ENCODE assay signal across 1 cellular context in the genomic region with DNA sequence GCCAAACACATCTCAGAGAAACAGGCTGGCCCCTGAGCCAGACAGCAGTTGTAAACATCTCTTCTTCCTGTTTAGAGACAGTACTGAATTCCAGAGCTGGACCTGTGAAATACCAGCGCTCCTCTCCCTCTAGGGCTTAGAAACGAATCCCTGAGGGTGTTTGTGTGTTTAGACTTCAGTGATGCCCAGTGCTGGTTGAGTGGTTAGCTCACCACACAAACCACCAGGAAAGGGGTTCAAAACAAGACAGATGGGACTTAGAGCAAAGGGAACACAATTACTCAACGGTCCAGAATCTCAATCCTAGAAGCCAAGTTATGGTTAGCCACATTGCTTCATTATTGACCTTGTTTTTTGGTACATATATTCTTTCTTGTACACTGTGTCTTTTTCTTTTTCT.
TF ChIP-seq lines count a peak whose summit lies in the region.

No MANE protein-coding gene starts in this region.

TF ChIP-seq in HepG2, 621 proteins besides CTCF, POLR2A, EP300 and RAD21 (continued from another document):
- TF ChIP-seq, protein P1, sequence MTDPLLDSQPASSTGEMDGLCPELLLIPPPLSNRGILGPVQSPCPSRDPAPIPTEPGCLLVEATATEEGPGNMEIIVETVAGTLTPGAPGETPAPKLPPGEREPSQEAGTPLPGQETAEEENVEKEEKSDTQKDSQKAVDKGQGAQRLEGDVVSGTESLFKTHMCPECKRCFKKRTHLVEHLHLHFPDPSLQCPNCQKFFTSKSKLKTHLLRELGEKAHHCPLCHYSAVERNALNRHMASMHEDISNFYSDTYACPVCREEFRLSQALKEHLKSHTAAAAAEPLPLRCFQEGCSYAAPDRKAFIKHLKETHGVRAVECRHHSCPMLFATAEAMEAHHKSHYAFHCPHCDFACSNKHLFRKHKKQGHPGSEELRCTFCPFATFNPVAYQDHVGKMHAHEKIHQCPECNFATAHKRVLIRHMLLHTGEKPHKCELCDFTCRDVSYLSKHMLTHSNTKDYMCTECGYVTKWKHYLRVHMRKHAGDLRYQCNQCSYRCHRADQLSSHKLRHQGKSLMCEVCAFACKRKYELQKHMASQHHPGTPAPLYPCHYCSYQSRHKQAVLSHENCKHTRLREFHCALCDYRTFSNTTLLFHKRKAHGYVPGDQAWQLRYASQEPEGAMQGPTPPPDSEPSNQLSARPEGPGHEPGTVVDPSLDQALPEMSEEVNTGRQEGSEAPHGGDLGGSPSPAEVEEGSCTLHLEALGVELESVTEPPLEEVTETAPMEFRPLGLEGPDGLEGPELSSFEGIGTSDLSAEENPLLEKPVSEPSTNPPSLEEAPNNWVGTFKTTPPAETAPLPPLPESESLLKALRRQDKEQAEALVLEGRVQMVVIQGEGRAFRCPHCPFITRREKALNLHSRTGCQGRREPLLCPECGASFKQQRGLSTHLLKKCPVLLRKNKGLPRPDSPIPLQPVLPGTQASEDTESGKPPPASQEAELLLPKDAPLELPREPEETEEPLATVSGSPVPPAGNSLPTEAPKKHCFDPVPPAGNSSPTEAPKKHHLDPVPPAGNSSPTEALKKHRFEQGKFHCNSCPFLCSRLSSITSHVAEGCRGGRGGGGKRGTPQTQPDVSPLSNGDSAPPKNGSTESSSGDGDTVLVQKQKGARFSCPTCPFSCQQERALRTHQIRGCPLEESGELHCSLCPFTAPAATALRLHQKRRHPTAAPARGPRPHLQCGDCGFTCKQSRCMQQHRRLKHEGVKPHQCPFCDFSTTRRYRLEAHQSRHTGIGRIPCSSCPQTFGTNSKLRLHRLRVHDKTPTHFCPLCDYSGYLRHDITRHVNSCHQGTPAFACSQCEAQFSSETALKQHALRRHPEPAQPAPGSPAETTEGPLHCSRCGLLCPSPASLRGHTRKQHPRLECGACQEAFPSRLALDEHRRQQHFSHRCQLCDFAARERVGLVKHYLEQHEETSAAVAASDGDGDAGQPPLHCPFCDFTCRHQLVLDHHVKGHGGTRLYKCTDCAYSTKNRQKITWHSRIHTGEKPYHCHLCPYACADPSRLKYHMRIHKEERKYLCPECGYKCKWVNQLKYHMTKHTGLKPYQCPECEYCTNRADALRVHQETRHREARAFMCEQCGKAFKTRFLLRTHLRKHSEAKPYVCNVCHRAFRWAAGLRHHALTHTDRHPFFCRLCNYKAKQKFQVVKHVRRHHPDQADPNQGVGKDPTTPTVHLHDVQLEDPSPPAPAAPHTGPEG (CRISPR knock-in tag; IDR thresholded peaks at IDR 0.05) = 0 out of 2 replicates have a peak, but pooled peaks have one; percentile 12
- TF ChIP-seq GABPA (IDR thresholded peaks at IDR 0.05; ENCODE audit: low read depth, low read length) (no peak), GABPA (CRISPR knock-in tag; IDR thresholded peaks at IDR 0.05; ENCODE audit: low read depth) (peak; percentile 53; the same call in 1 of the 2 replicates), FOXK1 (CRISPR knock-in tag; IDR thresholded peaks at IDR 0.05; ENCODE audit: borderline replicate concordance, low read depth) (peak; percentile 77; the same call in 1 of the 2 replicates), KAT7 (CRISPR knock-in tag; IDR thresholded peaks at IDR 0.05; ENCODE audit: borderline replicate concordance) (no peak), ZNF30 (CRISPR knock-in tag; IDR thresholded peaks at IDR 0.05) (no peak), HMG20A (CRISPR knock-in tag; IDR thresholded peaks at IDR 0.05; ENCODE audit: borderline replicate concordance) (peak; percentile 73), ZNF264 (CRISPR knock-in tag; IDR thresholded peaks at IDR 0.05) (peak; percentile 60; the same call in 1 of the 2 replicates), ZNF207 (IDR thresholded peaks at IDR 0.05; ENCODE audit: borderline replicate concordance) (no peak), ZMYM2 (CRISPR knock-in tag; IDR thresholded peaks at IDR 0.05) (no peak), ZNF792 (CRISPR knock-in tag; IDR thresholded peaks at IDR 0.05) (peak; percentile 37; the same call in 1 of the 2 replicates), NFIC (IDR thresholded peaks at IDR 0.05; ENCODE audit: low read length) (peak; percentile 70; the same call in 1 of the 2 replicates), LCORL (IDR thresholded peaks at IDR 0.05) (no peak), LCORL (CRISPR knock-in tag; IDR thresholded peaks at IDR 0.05) (peak; percentile 81), ZMAT3 (CRISPR knock-in tag; conservative IDR thresholded peaks at IDR 0.05) (no peak)
- TF ChIP-seq, protein P2, sequence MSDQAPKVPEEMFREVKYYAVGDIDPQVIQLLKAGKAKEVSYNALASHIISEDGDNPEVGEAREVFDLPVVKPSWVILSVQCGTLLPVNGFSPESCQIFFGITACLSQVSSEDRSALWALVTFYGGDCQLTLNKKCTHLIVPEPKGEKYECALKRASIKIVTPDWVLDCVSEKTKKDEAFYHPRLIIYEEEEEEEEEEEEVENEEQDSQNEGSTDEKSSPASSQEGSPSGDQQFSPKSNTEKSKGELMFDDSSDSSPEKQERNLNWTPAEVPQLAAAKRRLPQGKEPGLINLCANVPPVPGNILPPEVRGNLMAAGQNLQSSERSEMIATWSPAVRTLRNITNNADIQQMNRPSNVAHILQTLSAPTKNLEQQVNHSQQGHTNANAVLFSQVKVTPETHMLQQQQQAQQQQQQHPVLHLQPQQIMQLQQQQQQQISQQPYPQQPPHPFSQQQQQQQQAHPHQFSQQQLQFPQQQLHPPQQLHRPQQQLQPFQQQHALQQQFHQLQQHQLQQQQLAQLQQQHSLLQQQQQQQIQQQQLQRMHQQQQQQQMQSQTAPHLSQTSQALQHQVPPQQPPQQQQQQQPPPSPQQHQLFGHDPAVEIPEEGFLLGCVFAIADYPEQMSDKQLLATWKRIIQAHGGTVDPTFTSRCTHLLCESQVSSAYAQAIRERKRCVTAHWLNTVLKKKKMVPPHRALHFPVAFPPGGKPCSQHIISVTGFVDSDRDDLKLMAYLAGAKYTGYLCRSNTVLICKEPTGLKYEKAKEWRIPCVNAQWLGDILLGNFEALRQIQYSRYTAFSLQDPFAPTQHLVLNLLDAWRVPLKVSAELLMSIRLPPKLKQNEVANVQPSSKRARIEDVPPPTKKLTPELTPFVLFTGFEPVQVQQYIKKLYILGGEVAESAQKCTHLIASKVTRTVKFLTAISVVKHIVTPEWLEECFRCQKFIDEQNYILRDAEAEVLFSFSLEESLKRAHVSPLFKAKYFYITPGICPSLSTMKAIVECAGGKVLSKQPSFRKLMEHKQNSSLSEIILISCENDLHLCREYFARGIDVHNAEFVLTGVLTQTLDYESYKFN (CRISPR knock-in tag; conservative IDR thresholded peaks at IDR 0.05) = peak; percentile 65; the same call in 1 of the 2 replicates
- TF ChIP-seq, protein P3, sequence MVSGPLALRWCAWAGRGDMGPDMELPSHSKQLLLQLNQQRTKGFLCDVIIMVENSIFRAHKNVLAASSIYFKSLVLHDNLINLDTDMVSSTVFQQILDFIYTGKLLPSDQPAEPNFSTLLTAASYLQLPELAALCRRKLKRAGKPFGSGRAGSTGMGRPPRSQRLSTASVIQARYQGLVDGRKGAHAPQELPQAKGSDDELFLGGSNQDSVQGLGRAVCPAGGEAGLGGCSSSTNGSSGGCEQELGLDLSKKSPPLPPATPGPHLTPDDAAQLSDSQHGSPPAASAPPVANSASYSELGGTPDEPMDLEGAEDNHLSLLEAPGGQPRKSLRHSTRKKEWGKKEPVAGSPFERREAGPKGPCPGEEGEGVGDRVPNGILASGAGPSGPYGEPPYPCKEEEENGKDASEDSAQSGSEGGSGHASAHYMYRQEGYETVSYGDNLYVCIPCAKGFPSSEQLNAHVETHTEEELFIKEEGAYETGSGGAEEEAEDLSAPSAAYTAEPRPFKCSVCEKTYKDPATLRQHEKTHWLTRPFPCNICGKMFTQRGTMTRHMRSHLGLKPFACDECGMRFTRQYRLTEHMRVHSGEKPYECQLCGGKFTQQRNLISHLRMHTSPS (CRISPR knock-in tag; IDR thresholded peaks at IDR 0.05; ENCODE audit: low read depth) = peak; percentile 45; the same call in 1 of the 2 replicates
- TF ChIP-seq, protein P4, sequence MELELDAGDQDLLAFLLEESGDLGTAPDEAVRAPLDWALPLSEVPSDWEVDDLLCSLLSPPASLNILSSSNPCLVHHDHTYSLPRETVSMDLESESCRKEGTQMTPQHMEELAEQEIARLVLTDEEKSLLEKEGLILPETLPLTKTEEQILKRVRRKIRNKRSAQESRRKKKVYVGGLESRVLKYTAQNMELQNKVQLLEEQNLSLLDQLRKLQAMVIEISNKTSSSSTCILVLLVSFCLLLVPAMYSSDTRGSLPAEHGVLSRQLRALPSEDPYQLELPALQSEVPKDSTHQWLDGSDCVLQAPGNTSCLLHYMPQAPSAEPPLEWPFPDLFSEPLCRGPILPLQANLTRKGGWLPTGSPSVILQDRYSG (CRISPR knock-in tag; IDR thresholded peaks at IDR 0.05) = peak; percentile 72; the same call in 1 of the 2 replicates
- TF ChIP-seq, protein P5, sequence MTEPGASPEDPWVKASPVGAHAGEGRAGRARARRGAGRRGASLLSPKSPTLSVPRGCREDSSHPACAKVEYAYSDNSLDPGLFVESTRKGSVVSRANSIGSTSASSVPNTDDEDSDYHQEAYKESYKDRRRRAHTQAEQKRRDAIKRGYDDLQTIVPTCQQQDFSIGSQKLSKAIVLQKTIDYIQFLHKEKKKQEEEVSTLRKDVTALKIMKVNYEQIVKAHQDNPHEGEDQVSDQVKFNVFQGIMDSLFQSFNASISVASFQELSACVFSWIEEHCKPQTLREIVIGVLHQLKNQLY (CRISPR knock-in tag; IDR thresholded peaks at IDR 0.05) = peak; percentile 48; the same call in 1 of the 2 replicates
- TF ChIP-seq, protein P6, sequence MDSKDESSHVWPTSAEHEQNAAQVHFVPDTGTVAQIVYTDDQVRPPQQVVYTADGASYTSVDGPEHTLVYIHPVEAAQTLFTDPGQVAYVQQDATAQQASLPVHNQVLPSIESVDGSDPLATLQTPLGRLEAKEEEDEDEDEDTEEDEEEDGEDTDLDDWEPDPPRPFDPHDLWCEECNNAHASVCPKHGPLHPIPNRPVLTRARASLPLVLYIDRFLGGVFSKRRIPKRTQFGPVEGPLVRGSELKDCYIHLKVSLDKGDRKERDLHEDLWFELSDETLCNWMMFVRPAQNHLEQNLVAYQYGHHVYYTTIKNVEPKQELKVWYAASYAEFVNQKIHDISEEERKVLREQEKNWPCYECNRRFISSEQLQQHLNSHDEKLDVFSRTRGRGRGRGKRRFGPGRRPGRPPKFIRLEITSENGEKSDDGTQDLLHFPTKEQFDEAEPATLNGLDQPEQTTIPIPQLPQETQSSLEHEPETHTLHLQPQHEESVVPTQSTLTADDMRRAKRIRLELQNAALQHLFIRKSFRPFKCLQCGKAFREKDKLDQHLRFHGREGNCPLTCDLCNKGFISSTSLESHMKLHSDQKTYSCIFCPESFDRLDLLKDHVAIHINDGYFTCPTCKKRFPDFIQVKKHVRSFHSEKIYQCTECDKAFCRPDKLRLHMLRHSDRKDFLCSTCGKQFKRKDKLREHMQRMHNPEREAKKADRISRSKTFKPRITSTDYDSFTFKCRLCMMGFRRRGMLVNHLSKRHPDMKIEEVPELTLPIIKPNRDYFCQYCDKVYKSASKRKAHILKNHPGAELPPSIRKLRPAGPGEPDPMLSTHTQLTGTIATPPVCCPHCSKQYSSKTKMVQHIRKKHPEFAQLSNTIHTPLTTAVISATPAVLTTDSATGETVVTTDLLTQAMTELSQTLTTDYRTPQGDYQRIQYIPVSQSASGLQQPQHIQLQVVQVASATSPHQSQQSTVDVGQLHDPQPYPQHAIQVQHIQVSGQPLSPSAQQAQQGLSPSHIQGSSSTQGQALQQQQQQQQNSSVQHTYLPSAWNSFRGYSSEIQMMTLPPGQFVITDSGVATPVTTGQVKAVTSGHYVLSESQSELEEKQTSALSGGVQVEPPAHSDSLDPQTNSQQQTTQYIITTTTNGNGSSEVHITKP (CRISPR knock-in tag; IDR thresholded peaks at IDR 0.05; ENCODE audit: low read depth) = 0 out of 2 replicates have a peak, but pooled peaks have one; percentile 33
